ENCODE assay signal across 9 cellular contexts in genomic region chr2:75709297-75709696, GRCh38. TPM values are rescaled to one million over a fixed set of nuclear protein-coding genes. Genes with fewer than 3 reads are reported as not detected.
DNase-seq lines count a peak whose midpoint lies in the region; ATAC-seq and TF ChIP-seq lines count a peak whose summit lies in the region.
"Had no signal": no experiment of that assay in that cellular context is flagged by ENCODE, and none has a peak within 500 bp of the region (broad histone marks: within the 10 kb centered on the region; RNA-seq: fewer than 3 reads in every experiment).

No MANE protein-coding gene starts in this region.

- peaks cover 22% of the 10 kb centered on the region for H3K36me3 Mint-ChIP-seq in effector memory CD8-positive, alpha-beta T cell (ENCODE audit: insufficient read depth)
- H3K36me3 Mint-ChIP-seq in progenitor cell of endocrine pancreas (ENCODE audit: insufficient read depth), result peaks cover 17% of the 10 kb centered on the region

- H3K4me1 Mint-ChIP-seq in effector memory CD8-positive, alpha-beta T cell (ENCODE audit: low read depth in 2 of 2), result peaks cover 13 to 15% of the 10 kb centered on the region in 2 donors
- H3K4me1 Mint-ChIP-seq in progenitor cell of endocrine pancreas (ENCODE audit: low read depth), result peaks cover 19% of the 10 kb centered on the region

- no peak for ATAC-seq in effector memory CD8-positive, alpha-beta T cell (replicated peaks)
- no peak for ATAC-seq in GM21526 (IDR thresholded peaks at IDR 0.05; ENCODE audit: low FRiP score, unreplicated experiment)

- TF ChIP-seq CTCF in progenitor cell of endocrine pancreas (IDR thresholded peaks at IDR 0.05; ENCODE audit: unreplicated experiment), result no peak

- no peaks in the 10 kb centered on the region for H3K27me3 Mint-ChIP-seq in effector memory CD8-positive, alpha-beta T cell
- H3K27me3 Mint-ChIP-seq in progenitor cell of endocrine pancreas, result no peaks in the 10 kb centered on the region

- peak overlapping the region in 1 of 2 donors; percentile 12 for H3K27ac Mint-ChIP-seq in effector memory CD8-positive, alpha-beta T cell
- peak overlapping the region; percentile 6 for H3K27ac Mint-ChIP-seq in progenitor cell of endocrine pancreas

- H3K4me3 Mint-ChIP-seq in effector memory CD8-positive, alpha-beta T cell, result peak overlapping the region; percentile 24 to 62
- peak overlapping the region; percentile 60 for H3K4me3 Mint-ChIP-seq in progenitor cell of endocrine pancreas (ENCODE audit: low read depth)

- no peaks in the 10 kb centered on the region for H3K9me3 Mint-ChIP-seq in effector memory CD8-positive, alpha-beta T cell
- H3K9me3 Mint-ChIP-seq in progenitor cell of endocrine pancreas (ENCODE audit: low read depth), result peaks cover 5% of the 10 kb centered on the region

- DNase-seq in NCI-H82 (lab: John Stamatoyannopoulos, UW), result peak; percentile 29
- DNase-seq in NCI-H82 treated with DMSO at 0.1 percent for 48 hours (lab: John Stamatoyannopoulos, UW; ENCODE audit: unreplicated experiment), result no peak
- DNase-seq in NCI-H69 (lab: John Stamatoyannopoulos, UW), result peak; percentile 3
- DNase-seq in effector memory CD8-positive, alpha-beta T cell, result no peak
- no peak for DNase-seq in progenitor cell of endocrine pancreas (ENCODE audit: low spot score, unreplicated experiment)
- no peak for DNase-seq in stimulated activated naive CD4-positive, alpha-beta T cell treated with Interleukin-2 at 50 U/mL for 16 hours (lab: John Stamatoyannopoulos, UW)
- no peak for DNase-seq in NCI-H748 treated with DMSO at 0.1 percent for 48 hours (lab: John Stamatoyannopoulos, UW)
- DNase-seq: stimulated activated CD4-positive, alpha-beta T cell treated with anti-CD3 and anti-CD28 coated beads, Interleukin-2, amount 100 ng/mL, for 24 hours had no signal

RNA-seq across cellular contexts. Expression of gene GCFC2, which starts 1.4 kb away (rescaled TPM):
- 27.8 and 34.9 TPM in 2 replicates for total RNA-seq in progenitor cell of endocrine pancreas

Comparison
In these comparisons a context has a peak if more than half of its experiments do, and no peak if none do; other contexts are left out.
1. DNase-seq: peak in NCI-H82 (single experiment) and NCI-H69 (single experiment); none in NCI-H82 treated with DMSO at 0.1 percent for 48 hours (single experiment), effector memory CD8-positive, alpha-beta T cell (0 of 3), progenitor cell of endocrine pancreas (single experiment), stimulated activated naive CD4-positive, alpha-beta T cell treated with Interleukin-2 at 50 U/mL for 16 hours (single experiment) and NCI-H748 treated with DMSO at 0.1 percent for 48 hours (single experiment).